In genomic region chr15:90862964-90863721, GRCh38 we compare ENCODE assay signal across 9 cellular contexts. TPM values are rescaled to one million over a fixed set of nuclear protein-coding genes. Genes with fewer than 3 reads are reported as not detected.
DNase-seq lines count a peak whose midpoint lies in the region; ATAC-seq and TF ChIP-seq lines count a peak whose summit lies in the region.
"Had no signal": no experiment of that assay in that cellular context is flagged by ENCODE, and none has a peak within 500 bp of the region (broad histone marks: within the 10 kb centered on the region; RNA-seq: fewer than 3 reads in every experiment).

No MANE protein-coding gene starts in this region.

- ATAC-seq in HG02642 (IDR thresholded peaks at IDR 0.05; ENCODE audit: poor library complexity, unreplicated experiment) (no peak), HG02678 (IDR thresholded peaks at IDR 0.05; ENCODE audit: unreplicated experiment) (no peak), GM19351 (IDR thresholded peaks at IDR 0.05; ENCODE audit: unreplicated experiment) (no peak)
- ATAC-seq: Panc1 had no signal

- TF ChIP-seq CTCF in GM20000 (IDR thresholded peaks at IDR 0.05; ENCODE audit: extremely low read depth, missing control alignments): no peak
- TF ChIP-seq CTCF in cardiac fibroblast (IDR thresholded peaks at IDR 0.05; ENCODE audit: low read depth, low read length): no peak

- DNase-seq in GM20000 (ENCODE audit: low spot score): peak; percentile 4
- DNase-seq in NCI-H69 (lab: John Stamatoyannopoulos, UW): peak; percentile 69
- peak; percentile 35 to 70 for DNase-seq in cardiac fibroblast (ENCODE audit: low read depth in 2 of 2)
- peak; percentile 63 for DNase-seq in myocyte (ENCODE audit: low read depth)
- DNase-seq in kidney tubule cell (ENCODE audit: low spot score): no peak

- H3K4me3 ChIP-seq in cardiac fibroblast (replicated peaks in 1 of 2; ENCODE audit: low read depth in 2 of 2, low read length in 2 of 2): no peak overlapping the region

RNA-seq across cellular contexts. Expression of gene FURIN, which starts 5.2 kb away (rescaled TPM):
- 38.5 and 42.1 TPM in 2 replicates for total RNA-seq in myocyte
- polyA plus RNA-seq in myocyte (2012): 51.1 TPM

RNA-seq across cellular contexts. Expression of gene FES, which starts 21.2 kb away (rescaled TPM):
- total RNA-seq in myocyte: 0.26 and 0.43 TPM in 2 replicates
- 0.23 TPM for polyA plus RNA-seq in myocyte (2012)

RNA-seq across cellular contexts. Expression of gene MAN2A2, which starts 40.0 kb away (rescaled TPM):
- total RNA-seq in myocyte: 16.8 and 25.9 TPM in 2 replicates
- polyA plus RNA-seq in myocyte (2012): 47.3 TPM
